Comparison of ENCODE assay signal across 1 cellular context in the genomic region with DNA sequence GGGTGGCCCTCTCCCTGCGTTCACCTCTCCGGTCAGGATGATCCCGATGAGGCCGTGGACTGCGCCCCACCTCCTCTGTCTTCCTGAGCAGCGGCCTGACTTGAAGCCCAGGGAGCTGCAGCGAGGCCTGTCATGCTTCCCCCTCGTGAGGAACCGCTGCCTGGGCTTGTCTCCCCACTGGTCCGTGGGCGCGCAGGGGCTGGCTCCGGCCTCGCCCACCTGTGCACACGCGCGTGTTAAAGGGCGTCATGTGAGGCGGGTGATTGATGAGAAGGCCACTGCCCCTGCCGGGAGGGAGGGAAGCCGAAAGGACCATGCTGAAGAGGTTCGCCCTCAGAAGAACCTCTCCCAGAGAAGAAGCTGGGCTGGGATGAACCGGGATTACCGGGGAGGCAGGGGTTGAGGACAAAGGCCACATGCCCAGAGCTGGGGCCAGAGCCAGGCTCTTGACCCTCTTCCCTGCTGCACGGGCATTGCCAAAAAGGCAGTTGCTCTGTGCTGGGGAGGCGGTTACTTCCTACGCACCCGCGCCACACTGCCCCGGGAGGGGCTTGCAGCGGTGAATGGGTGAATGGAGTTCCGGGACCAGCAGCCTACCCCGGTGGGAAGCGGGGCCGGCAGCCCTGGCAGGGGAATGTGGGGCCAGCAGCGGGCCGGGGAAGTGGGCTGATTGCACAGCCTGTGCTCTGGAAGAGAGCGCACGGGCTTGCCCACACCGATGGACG.
TF ChIP-seq lines count a peak whose summit lies in the region.

No MANE protein-coding gene starts in this region.

TF ChIP-seq in HepG2, 621 proteins besides CTCF, POLR2A, EP300 and RAD21 (continued from another document and continues in another):
- TF ChIP-seq ZNF333 (CRISPR knock-in tag; IDR thresholded peaks at IDR 0.05; ENCODE audit: borderline replicate concordance) (peak; percentile 68; the same call in 1 of the 2 replicates), ZNF263 (CRISPR knock-in tag; IDR thresholded peaks at IDR 0.05) (0 out of 2 replicates have a peak, but pooled peaks have one; percentile 2), SALL1 (CRISPR knock-in tag; IDR thresholded peaks at IDR 0.05) (no peak), SRF (IDR thresholded peaks at IDR 0.05; ENCODE audit: low read depth, low read length) (no peak), ZNF260 (CRISPR knock-in tag; IDR thresholded peaks at IDR 0.05; ENCODE audit: borderline replicate concordance, low read depth) (no peak), ZBTB38 (CRISPR knock-in tag; IDR thresholded peaks at IDR 0.05) (peak; percentile 56), NRL (CRISPR knock-in tag; IDR thresholded peaks at IDR 0.05; ENCODE audit: borderline replicate concordance) (0 out of 2 replicates have a peak, but pooled peaks have one; percentile 8), PAX8 (CRISPR knock-in tag; IDR thresholded peaks at IDR 0.05; ENCODE audit: borderline replicate concordance) (0 out of 2 replicates have a peak, but pooled peaks have one; percentile 57), HNRNPL (IDR thresholded peaks at IDR 0.05; ENCODE audit: low read depth, low read length) (0 out of 2 replicates have a peak, but pooled peaks have one; percentile 59), TARDBP (CRISPR knock-in tag; IDR thresholded peaks at IDR 0.05) (no peak), MEIS2 (CRISPR knock-in tag; IDR thresholded peaks at IDR 0.05) (no peak), TCF7 (IDR thresholded peaks at IDR 0.05; ENCODE audit: low read depth) (no peak), ZNF788 (CRISPR knock-in tag; IDR thresholded peaks at IDR 0.05; ENCODE audit: borderline replicate concordance) (no peak), ZFP1 (CRISPR knock-in tag; IDR thresholded peaks at IDR 0.05) (no peak), ZC3H13 (CRISPR knock-in tag; IDR thresholded peaks at IDR 0.05) (no peak), SOX6 (IDR thresholded peaks at IDR 0.05) (no peak), SOX6 (CRISPR knock-in tag; IDR thresholded peaks at IDR 0.05) (0 out of 2 replicates have a peak, but pooled peaks have one; percentile 17), WIZ (CRISPR knock-in tag; IDR thresholded peaks at IDR 0.05) (no peak), ARNT (IDR thresholded peaks at IDR 0.05) (no peak), ZSCAN25 (CRISPR knock-in tag; IDR thresholded peaks at IDR 0.05) (no peak; the same call in 1 of the 2 replicates), BORCS8-MEF2B (CRISPR knock-in tag; IDR thresholded peaks at IDR 0.05) (peak; percentile 35; the same call in 1 of the 2 replicates), CAMTA2 (CRISPR knock-in tag; IDR thresholded peaks at IDR 0.05; ENCODE audit: borderline replicate concordance) (0 out of 2 replicates have a peak, but pooled peaks have one; percentile 31), GZF1 (CRISPR knock-in tag; IDR thresholded peaks at IDR 0.05) (no peak), NPAS2 (CRISPR knock-in tag; IDR thresholded peaks at IDR 0.05; ENCODE audit: borderline replicate concordance) (no peak), BRCA1 (CRISPR knock-in tag; IDR thresholded peaks at IDR 0.05) (no peak), MZF1 (CRISPR knock-in tag; IDR thresholded peaks at IDR 0.05; ENCODE audit: borderline replicate concordance) (no peak), ZNF761 (CRISPR knock-in tag; conservative IDR thresholded peaks at IDR 0.05) (0 out of 2 replicates have a peak, but pooled peaks have one; percentile 31)
- TF ChIP-seq, protein P1, sequence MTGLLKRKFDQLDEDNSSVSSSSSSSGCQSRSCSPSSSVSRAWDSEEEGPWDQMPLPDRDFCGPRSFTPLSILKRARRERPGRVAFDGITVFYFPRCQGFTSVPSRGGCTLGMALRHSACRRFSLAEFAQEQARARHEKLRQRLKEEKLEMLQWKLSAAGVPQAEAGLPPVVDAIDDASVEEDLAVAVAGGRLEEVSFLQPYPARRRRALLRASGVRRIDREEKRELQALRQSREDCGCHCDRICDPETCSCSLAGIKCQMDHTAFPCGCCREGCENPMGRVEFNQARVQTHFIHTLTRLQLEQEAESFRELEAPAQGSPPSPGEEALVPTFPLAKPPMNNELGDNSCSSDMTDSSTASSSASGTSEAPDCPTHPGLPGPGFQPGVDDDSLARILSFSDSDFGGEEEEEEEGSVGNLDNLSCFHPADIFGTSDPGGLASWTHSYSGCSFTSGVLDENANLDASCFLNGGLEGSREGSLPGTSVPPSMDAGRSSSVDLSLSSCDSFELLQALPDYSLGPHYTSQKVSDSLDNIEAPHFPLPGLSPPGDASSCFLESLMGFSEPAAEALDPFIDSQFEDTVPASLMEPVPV (CRISPR knock-in tag; IDR thresholded peaks at IDR 0.05): 0 out of 2 replicates have a peak, but pooled peaks have one; percentile 69
- TF ChIP-seq, protein P2, sequence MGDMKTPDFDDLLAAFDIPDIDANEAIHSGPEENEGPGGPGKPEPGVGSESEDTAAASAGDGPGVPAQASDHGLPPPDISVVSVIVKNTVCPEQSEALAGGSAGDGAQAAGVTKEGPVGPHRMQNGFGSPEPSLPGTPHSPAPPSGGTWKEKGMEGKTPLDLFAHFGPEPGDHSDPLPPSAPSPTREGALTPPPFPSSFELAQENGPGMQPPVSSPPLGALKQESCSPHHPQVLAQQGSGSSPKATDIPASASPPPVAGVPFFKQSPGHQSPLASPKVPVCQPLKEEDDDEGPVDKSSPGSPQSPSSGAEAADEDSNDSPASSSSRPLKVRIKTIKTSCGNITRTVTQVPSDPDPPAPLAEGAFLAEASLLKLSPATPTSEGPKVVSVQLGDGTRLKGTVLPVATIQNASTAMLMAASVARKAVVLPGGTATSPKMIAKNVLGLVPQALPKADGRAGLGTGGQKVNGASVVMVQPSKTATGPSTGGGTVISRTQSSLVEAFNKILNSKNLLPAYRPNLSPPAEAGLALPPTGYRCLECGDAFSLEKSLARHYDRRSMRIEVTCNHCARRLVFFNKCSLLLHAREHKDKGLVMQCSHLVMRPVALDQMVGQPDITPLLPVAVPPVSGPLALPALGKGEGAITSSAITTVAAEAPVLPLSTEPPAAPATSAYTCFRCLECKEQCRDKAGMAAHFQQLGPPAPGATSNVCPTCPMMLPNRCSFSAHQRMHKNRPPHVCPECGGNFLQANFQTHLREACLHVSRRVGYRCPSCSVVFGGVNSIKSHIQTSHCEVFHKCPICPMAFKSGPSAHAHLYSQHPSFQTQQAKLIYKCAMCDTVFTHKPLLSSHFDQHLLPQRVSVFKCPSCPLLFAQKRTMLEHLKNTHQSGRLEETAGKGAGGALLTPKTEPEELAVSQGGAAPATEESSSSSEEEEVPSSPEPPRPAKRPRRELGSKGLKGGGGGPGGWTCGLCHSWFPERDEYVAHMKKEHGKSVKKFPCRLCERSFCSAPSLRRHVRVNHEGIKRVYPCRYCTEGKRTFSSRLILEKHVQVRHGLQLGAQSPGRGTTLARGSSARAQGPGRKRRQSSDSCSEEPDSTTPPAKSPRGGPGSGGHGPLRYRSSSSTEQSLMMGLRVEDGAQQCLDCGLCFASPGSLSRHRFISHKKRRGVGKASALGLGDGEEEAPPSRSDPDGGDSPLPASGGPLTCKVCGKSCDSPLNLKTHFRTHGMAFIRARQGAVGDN (CRISPR knock-in tag; IDR thresholded peaks at IDR 0.05): peak; percentile 45; the same call in 1 of the 2 replicates
- TF ChIP-seq, protein P3, sequence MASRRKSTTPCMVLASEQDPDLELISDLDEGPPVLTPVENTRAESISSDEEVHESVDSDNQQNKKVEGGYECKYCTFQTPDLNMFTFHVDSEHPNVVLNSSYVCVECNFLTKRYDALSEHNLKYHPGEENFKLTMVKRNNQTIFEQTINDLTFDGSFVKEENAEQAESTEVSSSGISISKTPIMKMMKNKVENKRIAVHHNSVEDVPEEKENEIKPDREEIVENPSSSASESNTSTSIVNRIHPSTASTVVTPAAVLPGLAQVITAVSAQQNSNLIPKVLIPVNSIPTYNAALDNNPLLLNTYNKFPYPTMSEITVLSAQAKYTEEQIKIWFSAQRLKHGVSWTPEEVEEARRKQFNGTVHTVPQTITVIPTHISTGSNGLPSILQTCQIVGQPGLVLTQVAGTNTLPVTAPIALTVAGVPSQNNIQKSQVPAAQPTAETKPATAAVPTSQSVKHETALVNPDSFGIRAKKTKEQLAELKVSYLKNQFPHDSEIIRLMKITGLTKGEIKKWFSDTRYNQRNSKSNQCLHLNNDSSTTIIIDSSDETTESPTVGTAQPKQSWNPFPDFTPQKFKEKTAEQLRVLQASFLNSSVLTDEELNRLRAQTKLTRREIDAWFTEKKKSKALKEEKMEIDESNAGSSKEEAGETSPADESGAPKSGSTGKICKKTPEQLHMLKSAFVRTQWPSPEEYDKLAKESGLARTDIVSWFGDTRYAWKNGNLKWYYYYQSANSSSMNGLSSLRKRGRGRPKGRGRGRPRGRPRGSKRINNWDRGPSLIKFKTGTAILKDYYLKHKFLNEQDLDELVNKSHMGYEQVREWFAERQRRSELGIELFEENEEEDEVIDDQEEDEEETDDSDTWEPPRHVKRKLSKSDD (CRISPR knock-in tag; IDR thresholded peaks at IDR 0.05; ENCODE audit: low read depth): peak; percentile 52; the same call in 1 of the 2 replicates
- TF ChIP-seq, protein P4, sequence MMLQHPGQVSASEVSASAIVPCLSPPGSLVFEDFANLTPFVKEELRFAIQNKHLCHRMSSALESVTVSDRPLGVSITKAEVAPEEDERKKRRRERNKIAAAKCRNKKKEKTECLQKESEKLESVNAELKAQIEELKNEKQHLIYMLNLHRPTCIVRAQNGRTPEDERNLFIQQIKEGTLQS (CRISPR knock-in tag; IDR thresholded peaks at IDR 0.05): no peak
- TF ChIP-seq, protein P5, sequence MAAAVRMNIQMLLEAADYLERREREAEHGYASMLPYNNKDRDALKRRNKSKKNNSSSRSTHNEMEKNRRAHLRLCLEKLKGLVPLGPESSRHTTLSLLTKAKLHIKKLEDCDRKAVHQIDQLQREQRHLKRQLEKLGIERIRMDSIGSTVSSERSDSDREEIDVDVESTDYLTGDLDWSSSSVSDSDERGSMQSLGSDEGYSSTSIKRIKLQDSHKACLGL (CRISPR knock-in tag; IDR thresholded peaks at IDR 0.05): 0 out of 2 replicates have a peak, but pooled peaks have one; percentile 49
- TF ChIP-seq, protein P6, sequence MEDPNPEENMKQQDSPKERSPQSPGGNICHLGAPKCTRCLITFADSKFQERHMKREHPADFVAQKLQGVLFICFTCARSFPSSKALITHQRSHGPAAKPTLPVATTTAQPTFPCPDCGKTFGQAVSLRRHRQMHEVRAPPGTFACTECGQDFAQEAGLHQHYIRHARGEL (CRISPR knock-in tag; IDR thresholded peaks at IDR 0.05): 0 out of 2 replicates have a peak, but pooled peaks have one; percentile 63
- TF ChIP-seq, protein P7, sequence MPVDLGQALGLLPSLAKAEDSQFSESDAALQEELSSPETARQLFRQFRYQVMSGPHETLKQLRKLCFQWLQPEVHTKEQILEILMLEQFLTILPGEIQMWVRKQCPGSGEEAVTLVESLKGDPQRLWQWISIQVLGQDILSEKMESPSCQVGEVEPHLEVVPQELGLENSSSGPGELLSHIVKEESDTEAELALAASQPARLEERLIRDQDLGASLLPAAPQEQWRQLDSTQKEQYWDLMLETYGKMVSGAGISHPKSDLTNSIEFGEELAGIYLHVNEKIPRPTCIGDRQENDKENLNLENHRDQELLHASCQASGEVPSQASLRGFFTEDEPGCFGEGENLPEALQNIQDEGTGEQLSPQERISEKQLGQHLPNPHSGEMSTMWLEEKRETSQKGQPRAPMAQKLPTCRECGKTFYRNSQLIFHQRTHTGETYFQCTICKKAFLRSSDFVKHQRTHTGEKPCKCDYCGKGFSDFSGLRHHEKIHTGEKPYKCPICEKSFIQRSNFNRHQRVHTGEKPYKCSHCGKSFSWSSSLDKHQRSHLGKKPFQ (CRISPR knock-in tag; IDR thresholded peaks at IDR 0.05; ENCODE audit: insufficient replicate concordance): no peak
- TF ChIP-seq, protein P8, sequence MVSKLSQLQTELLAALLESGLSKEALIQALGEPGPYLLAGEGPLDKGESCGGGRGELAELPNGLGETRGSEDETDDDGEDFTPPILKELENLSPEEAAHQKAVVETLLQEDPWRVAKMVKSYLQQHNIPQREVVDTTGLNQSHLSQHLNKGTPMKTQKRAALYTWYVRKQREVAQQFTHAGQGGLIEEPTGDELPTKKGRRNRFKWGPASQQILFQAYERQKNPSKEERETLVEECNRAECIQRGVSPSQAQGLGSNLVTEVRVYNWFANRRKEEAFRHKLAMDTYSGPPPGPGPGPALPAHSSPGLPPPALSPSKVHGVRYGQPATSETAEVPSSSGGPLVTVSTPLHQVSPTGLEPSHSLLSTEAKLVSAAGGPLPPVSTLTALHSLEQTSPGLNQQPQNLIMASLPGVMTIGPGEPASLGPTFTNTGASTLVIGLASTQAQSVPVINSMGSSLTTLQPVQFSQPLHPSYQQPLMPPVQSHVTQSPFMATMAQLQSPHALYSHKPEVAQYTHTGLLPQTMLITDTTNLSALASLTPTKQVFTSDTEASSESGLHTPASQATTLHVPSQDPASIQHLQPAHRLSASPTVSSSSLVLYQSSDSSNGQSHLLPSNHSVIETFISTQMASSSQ (IDR thresholded peaks at IDR 0.05; ENCODE audit: low read depth): no peak
- TF ChIP-seq, protein P8 (CRISPR knock-in tag; IDR thresholded peaks at IDR 0.05; ENCODE audit: borderline replicate concordance): no peak
- TF ChIP-seq, protein P9, sequence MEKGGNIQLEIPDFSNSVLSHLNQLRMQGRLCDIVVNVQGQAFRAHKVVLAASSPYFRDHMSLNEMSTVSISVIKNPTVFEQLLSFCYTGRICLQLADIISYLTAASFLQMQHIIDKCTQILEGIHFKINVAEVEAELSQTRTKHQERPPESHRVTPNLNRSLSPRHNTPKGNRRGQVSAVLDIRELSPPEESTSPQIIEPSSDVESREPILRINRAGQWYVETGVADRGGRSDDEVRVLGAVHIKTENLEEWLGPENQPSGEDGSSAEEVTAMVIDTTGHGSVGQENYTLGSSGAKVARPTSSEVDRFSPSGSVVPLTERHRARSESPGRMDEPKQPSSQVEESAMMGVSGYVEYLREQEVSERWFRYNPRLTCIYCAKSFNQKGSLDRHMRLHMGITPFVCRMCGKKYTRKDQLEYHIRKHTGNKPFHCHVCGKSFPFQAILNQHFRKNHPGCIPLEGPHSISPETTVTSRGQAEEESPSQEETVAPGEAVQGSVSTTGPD (CRISPR knock-in tag; IDR thresholded peaks at IDR 0.05): peak; percentile 75; the same call in 1 of the 2 replicates
- TF ChIP-seq, protein P10, sequence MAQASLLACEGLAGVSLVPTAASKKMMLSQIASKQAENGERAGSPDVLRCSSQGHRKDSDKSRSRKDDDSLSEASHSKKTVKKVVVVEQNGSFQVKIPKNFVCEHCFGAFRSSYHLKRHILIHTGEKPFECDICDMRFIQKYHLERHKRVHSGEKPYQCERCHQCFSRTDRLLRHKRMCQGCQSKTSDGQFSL (CRISPR knock-in tag; IDR thresholded peaks at IDR 0.05): no peak
- TF ChIP-seq, protein P11, sequence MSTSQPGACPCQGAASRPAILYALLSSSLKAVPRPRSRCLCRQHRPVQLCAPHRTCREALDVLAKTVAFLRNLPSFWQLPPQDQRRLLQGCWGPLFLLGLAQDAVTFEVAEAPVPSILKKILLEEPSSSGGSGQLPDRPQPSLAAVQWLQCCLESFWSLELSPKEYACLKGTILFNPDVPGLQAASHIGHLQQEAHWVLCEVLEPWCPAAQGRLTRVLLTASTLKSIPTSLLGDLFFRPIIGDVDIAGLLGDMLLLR (CRISPR knock-in tag; IDR thresholded peaks at IDR 0.05): 0 out of 2 replicates have a peak, but pooled peaks have one; percentile 38
